In genomic region chr1:18929686-18930085, GRCh38 we compare ENCODE assay signal across 1 cellular context.
TF ChIP-seq lines count a peak whose summit lies in the region.

No MANE protein-coding gene starts in this region.

TF ChIP-seq in IMR-90, 13 proteins besides CTCF, POLR2A, EP300 and RAD21 (continued from another document):
- TF ChIP-seq CEBPB (IDR thresholded peaks at IDR 0.05; ENCODE audit: low read depth, low read length): peak; percentile 46; the same call in 1 of the 2 replicates
